8 cellular contexts compared by ENCODE assay signal in genomic region chr1:160322831-160323230, GRCh38.
"Had no signal": no experiment of that assay in that cellular context is flagged by ENCODE, and none has a peak within 500 bp of the region (broad histone marks: within the 10 kb centered on the region; RNA-seq: fewer than 3 reads in every experiment).

No MANE protein-coding gene starts in this region.

- H3K27ac ChIP-seq: HL-60, KMS-11 had no signal

- DNase-seq: IMR-90, KBM-7, KG1 had no signal

- H3K4me3 ChIP-seq: K562 had no signal

- ATAC-seq: HepG2, K562 had no signal

- FAIRE-seq: HepG2, HTR-8/SVneo, K562 had no signal
